35 cellular contexts compared by ENCODE assay signal in genomic region chr1:11697188-11697892, GRCh38. TPM values are rescaled to one million over a fixed set of nuclear protein-coding genes. Genes with fewer than 3 reads are reported as not detected.
"Had no signal": no experiment of that assay in that cellular context is flagged by ENCODE, and none has a peak within 500 bp of the region (broad histone marks: within the 10 kb centered on the region; RNA-seq: fewer than 3 reads in every experiment).

No MANE protein-coding gene starts in this region.

- H3K4me2 ChIP-seq: hepatocyte had no signal

- H2AFZ ChIP-seq: hepatocyte had no signal

- DNase-seq: activated CD4-positive, alpha-beta T cell treated with anti-CD3 and anti-CD28 coated beads for 48 hours; activated CD4-positive, alpha-beta T cell treated with anti-CD3 and anti-CD28 coated beads, Interleukin-2, amount 50 U/mL, for 48 hours; activated CD8-positive, alpha-beta memory T cell treated with anti-CD3 and anti-CD28 coated beads for 24 hours; activated effector memory CD4-positive, alpha-beta T cell treated with anti-CD3 and anti-CD28 coated beads, Interleukin-2, amount 50 U/mL, for 16 hours; activated naive CD4-positive, alpha-beta T cell treated with anti-CD3 and anti-CD28 coated beads for 36 hours; activated naive CD8-positive, alpha-beta T cell treated with anti-CD3 and anti-CD28 coated beads for 36 hours; activated T-cell treated with anti-CD3 and anti-CD28 coated beads, Interleukin-2, amount 50 U/mL, for 1 hour; adrenal gland; aorta; brain microvascular endothelial cell; dermis blood vessel endothelial cell; effector CD4-positive, alpha-beta T cell; gastrocnemius medialis; left colon; mammary epithelial cell; naive B cell; nephron progenitor cell; pancreas; retina; stimulated activated CD4-positive, alpha-beta T cell treated with anti-CD3 and anti-CD28 coated beads, Interleukin-12 subunit alpha, Interleukin-12 subunit beta, amount 100 ng/mL, for 4 hours; stimulated activated CD4-positive, alpha-beta T cell treated with anti-CD3 and anti-CD28 coated beads, Interleukin-4, amount 100 ng/mL, for 1 hour; stimulated activated naive CD8-positive, alpha-beta T cell treated with anti-CD3 and anti-CD28 coated beads, Interleukin-15, Interleukin-2, amounts not matched to agents 100 U/mL and 50 U/mL, for 24 hours; trophoblast cell had no signal

- H3K27ac Mint-ChIP-seq: activated naive CD4-positive, alpha-beta T cell treated with anti-CD3 and anti-CD28 coated beads for 36 hours; activated naive CD8-positive, alpha-beta T cell treated with anti-CD3 and anti-CD28 coated beads for 36 hours; activated T-helper 1 cell treated with anti-CD3 and anti-CD28 coated beads, Interleukin-12 subunit alpha, Interleukin-12 subunit beta, Interleukin-2, Interleukin-4 antibody, amounts not matched to agents 30 ng/mL and 10 ng/mL and 1 ng/mL, durations not matched to agents 14 hours and 24 hours and 36 hours; mesothelial cell of epicardium; nephron progenitor cell; T-helper 2 cell treated with Interferon-gamma antibody and Interleukin-4, amounts not matched to agents 5 μg/mL and 100 μg/mL, for 36 hours had no signal

- H3K36me3 Mint-ChIP-seq: activated naive CD8-positive, alpha-beta T cell treated with anti-CD3 and anti-CD28 coated beads for 36 hours; mesothelial cell of epicardium; naive B cell had no signal

- H3K9me3 Mint-ChIP-seq: activated naive CD4-positive, alpha-beta T cell treated with anti-CD3 and anti-CD28 coated beads for 36 hours; activated naive CD8-positive, alpha-beta T cell treated with anti-CD3 and anti-CD28 coated beads for 36 hours; activated T-helper 1 cell treated with anti-CD3 and anti-CD28 coated beads, Interleukin-12 subunit alpha, Interleukin-12 subunit beta, Interleukin-2, Interleukin-4 antibody, amounts not matched to agents 30 ng/mL and 10 ng/mL and 1 ng/mL, durations not matched to agents 14 hours and 24 hours and 36 hours; central memory CD8-positive, alpha-beta T cell; mesothelial cell of epicardium; naive B cell; nephron progenitor cell; T-helper 2 cell treated with Interferon-gamma antibody and Interleukin-4, amounts not matched to agents 5 μg/mL and 100 μg/mL, for 36 hours had no signal

- ATAC-seq: activated CD4-positive, CD25-positive, alpha-beta regulatory T cell treated with anti-CD3 and anti-CD28 coated beads, Interleukin-2, amount 50 U/mL, for 24 hours; gastrocnemius medialis; left colon; pancreas; sciatic nerve; stimulated activated naive CD8-positive, alpha-beta T cell treated with anti-CD3 and anti-CD28 coated beads, Interleukin-15, Interleukin-2, amounts not matched to agents 100 U/mL and 50 U/mL, for 24 hours had no signal

- H3K4me3 ChIP-seq: adrenal gland, gastrocnemius medialis, hepatocyte, pancreas, prostate gland, skin epidermis, thoracic aorta had no signal

- H3K27ac ChIP-seq: adrenal gland, brain microvascular endothelial cell, gastrocnemius medialis, hepatocyte, pancreas, prostate gland, skin epidermis, thoracic aorta, VCaP had no signal

- H3K36me3 ChIP-seq: adrenal gland, brain microvascular endothelial cell, gastrocnemius medialis, pancreas, prostate gland, thoracic aorta had no signal

- H3K4me3 Mint-ChIP-seq: activated naive CD4-positive, alpha-beta T cell treated with anti-CD3 and anti-CD28 coated beads for 36 hours; activated naive CD8-positive, alpha-beta T cell treated with anti-CD3 and anti-CD28 coated beads for 36 hours; activated T-helper 1 cell treated with anti-CD3 and anti-CD28 coated beads, Interleukin-12 subunit alpha, Interleukin-12 subunit beta, Interleukin-2, Interleukin-4 antibody, amounts not matched to agents 30 ng/mL and 10 ng/mL and 1 ng/mL, durations not matched to agents 14 hours and 24 hours and 36 hours; central memory CD8-positive, alpha-beta T cell; mesothelial cell of epicardium; naive B cell; nephron progenitor cell; T-helper 2 cell treated with Interferon-gamma antibody and Interleukin-4, amounts not matched to agents 5 μg/mL and 100 μg/mL, for 36 hours had no signal

- H3K9me3 ChIP-seq: adrenal gland, gastrocnemius medialis, pancreas, prostate gland, thoracic aorta had no signal

- H3K4me1 Mint-ChIP-seq: mesothelial cell of epicardium had no signal

- H3K4me1 ChIP-seq: pancreas, prostate gland had no signal

RNA-seq across cellular contexts. Expression of gene DRAXIN, which starts 5.8 kb away (rescaled TPM):
- total RNA-seq: activated T-helper 1 cell treated with anti-CD3 and anti-CD28 coated beads, Interleukin-12 subunit alpha, Interleukin-12 subunit beta, Interleukin-2, Interleukin-4 antibody, amounts not matched to agents 30 ng/mL and 10 ng/mL and 1 ng/mL, durations not matched to agents 14 hours and 24 hours and 36 hours; gastrocnemius medialis; sciatic nerve had no signal
- polyA plus RNA-seq: hepatocyte, keratinocyte had no signal
